ENCODE assay signal across 8 cellular contexts in the genomic region with DNA sequence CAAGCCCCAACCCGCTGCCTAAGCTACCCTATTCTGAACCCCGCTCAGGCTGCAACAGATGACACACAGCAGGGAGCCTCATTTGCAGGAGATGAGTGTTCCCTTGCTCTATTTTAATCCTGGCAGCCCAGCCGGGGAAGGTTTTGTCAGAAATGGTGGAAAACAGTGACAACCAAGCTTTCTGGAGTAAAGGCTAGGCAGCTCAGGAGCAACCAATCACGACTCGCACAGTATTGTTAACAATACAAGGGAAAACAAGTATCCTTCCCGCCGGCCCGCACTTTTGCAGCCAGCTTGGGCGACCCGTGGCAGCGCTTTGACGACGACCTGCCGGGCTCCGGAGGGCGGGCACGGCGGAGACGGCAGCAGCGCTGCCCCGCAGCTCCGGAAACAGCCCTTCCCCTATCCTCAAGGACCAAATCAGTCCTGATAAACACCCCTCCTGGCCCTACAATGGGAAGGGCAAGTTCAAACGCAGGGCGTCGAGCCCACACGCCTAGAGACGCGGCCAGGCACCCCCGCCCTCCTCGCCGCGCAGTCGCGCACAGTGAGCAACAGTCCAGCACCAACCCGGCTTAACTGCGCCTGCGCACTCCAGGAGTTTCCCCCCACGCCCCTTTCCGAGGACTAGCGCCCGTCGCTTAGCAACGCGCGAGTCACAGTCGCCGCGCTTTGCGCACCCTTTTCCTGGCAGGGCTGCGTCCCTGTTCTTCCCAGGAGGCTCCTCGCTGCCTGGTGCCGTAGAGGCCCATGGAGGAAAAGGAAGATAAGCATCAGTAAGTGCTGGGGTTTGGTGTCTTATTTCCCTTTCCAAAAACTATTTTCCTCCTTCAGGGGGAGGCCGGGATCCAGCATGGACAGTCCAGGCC.
A peak's percentile ranks its signal among the peaks of the same experiment; 100 is the strongest.
DNase-seq lines count a peak whose midpoint lies in the region; ATAC-seq and TF ChIP-seq lines count a peak whose summit lies in the region.

No MANE protein-coding gene starts in this region.

- peak; percentile 95 for ATAC-seq in GM23338
- peak; percentile 88 to 92 for ATAC-seq in naive B cell (ENCODE audit: low read depth in 2 of 2)

- peaks cover 28% of the 10 kb centered on the region for H3K27me3 Mint-ChIP-seq in GM23338 (ENCODE audit: insufficient read depth, low read depth, poor library complexity)
- H3K27me3 Mint-ChIP-seq in activated T-helper 2 cell treated with anti-CD3 and anti-CD28 coated beads, Interferon-gamma antibody, Interleukin-2, Interleukin-4, amounts not matched to agents 10 μg/mL and 5 μg/mL and 100 μg/mL, durations not matched to agents 14 hours and 24 hours and 36 hours (ENCODE audit: low read depth) = peaks cover 28% of the 10 kb centered on the region
- H3K27me3 Mint-ChIP-seq in naive B cell = peaks cover 10 to 21% (median 21%) of the 10 kb centered on the region in 3 donors

- H3K4me2 ChIP-seq in GM23338 (peak overlapping the region; percentile 86), fibroblast of lung (ENCODE audit: extremely low read depth, insufficient read depth, low read length) (peak overlapping the region; percentile 73)

- H3K27ac ChIP-seq in GM23338 (ENCODE audit: low read depth) (no peak overlapping the region), fibroblast of lung (ENCODE audit: insufficient read depth, low read length) (peak overlapping the region; percentile 81)

- H2AFZ ChIP-seq in GM23338 (peak overlapping the region; percentile 85), fibroblast of lung (ENCODE audit: low read length) (peak overlapping the region; percentile 79)

- TF ChIP-seq CTCF in GM23338 (conservative IDR thresholded peaks at IDR 0.05; ENCODE audit: low read depth in 2 of 2) (no peak), fibroblast of lung (conservative IDR thresholded peaks at IDR 0.05 in 1 of 2, IDR thresholded peaks at IDR 0.05 in 1 of 2; ENCODE audit: low read depth in 1 of 2, low read length in 2 of 2) (no peak)

- H3F3A ChIP-seq in GM23338 (replicated peaks; ENCODE audit: low read depth) = no peaks in the 10 kb centered on the region; the same call in 1 of the 2 replicates

- peaks cover 11% of the 10 kb centered on the region for H3K4me1 Mint-ChIP-seq in GM23338
- H3K4me1 Mint-ChIP-seq in activated T-helper 2 cell treated with anti-CD3 and anti-CD28 coated beads, Interferon-gamma antibody, Interleukin-2, Interleukin-4, amounts not matched to agents 10 μg/mL and 5 μg/mL and 100 μg/mL, durations not matched to agents 14 hours and 24 hours and 36 hours (ENCODE audit: low read depth) = peaks cover 16% of the 10 kb centered on the region
- peaks cover 11 to 18% (median 13%) of the 10 kb centered on the region in 3 donors for H3K4me1 Mint-ChIP-seq in naive B cell

- H3K9me3 Mint-ChIP-seq in GM23338 (peaks cover 12% of the 10 kb centered on the region; the same call in 2 of the 3 replicates), naive B cell (peaks cover 0 to 8% (median 3%) of the 10 kb centered on the region in 7 donors)
- H3K9me3 Mint-ChIP-seq in activated T-helper 2 cell treated with anti-CD3 and anti-CD28 coated beads, Interferon-gamma antibody, Interleukin-2, Interleukin-4, amounts not matched to agents 10 μg/mL and 5 μg/mL and 100 μg/mL, durations not matched to agents 14 hours and 24 hours and 36 hours = no peaks in the 10 kb centered on the region

- H3K9me2 ChIP-seq in GM23338 (ENCODE audit: insufficient read depth) = no peaks in the 10 kb centered on the region

- peak overlapping the region; percentile 68 for H3K9ac ChIP-seq in fibroblast of lung (ENCODE audit: insufficient read depth, low read length)

- H3K36me3 Mint-ChIP-seq in GM23338 (ENCODE audit: low read depth) (no peaks in the 10 kb centered on the region), naive B cell (no peaks in the 10 kb centered on the region)
- H3K36me3 Mint-ChIP-seq in activated T-helper 2 cell treated with anti-CD3 and anti-CD28 coated beads, Interferon-gamma antibody, Interleukin-2, Interleukin-4, amounts not matched to agents 10 μg/mL and 5 μg/mL and 100 μg/mL, durations not matched to agents 14 hours and 24 hours and 36 hours (ENCODE audit: low read depth) = no peaks in the 10 kb centered on the region

- H4K20me1 ChIP-seq in GM23338 (replicated peaks; ENCODE audit: insufficient read depth) = no peaks in the 10 kb centered on the region
- H4K20me1 ChIP-seq in fibroblast of lung (ENCODE audit: control insufficient read depth, extremely low read depth, insufficient read depth, low read length) = no peaks in the 10 kb centered on the region

- H3K27me3 ChIP-seq in GM23338 (ENCODE audit: insufficient read depth) (peaks cover 20% of the 10 kb centered on the region), fibroblast of lung (ENCODE audit: control insufficient read depth, insufficient read depth, low read length) (no peaks in the 10 kb centered on the region)

- peak; percentile 95 for DNase-seq in DMS79 (lab: John Stamatoyannopoulos, UW)
- DNase-seq in GM23338 (ENCODE audit: low spot score) = peak; percentile 98
- peak; percentile 90 to 91 for DNase-seq in Kasumi-1 (lab: John Stamatoyannopoulos, UW)
- DNase-seq in RPMI7951 (ENCODE audit: low read depth) = peak; percentile 97
- peak; percentile 85 for DNase-seq in activated T-helper 2 cell treated with anti-CD3 and anti-CD28 coated beads, Interferon-gamma antibody, Interleukin-2, Interleukin-4, amounts not matched to agents 10 μg/mL and 5 μg/mL and 100 μg/mL, durations not matched to agents 14 hours and 24 hours and 36 hours (ENCODE audit: low spot score)
- DNase-seq in fibroblast of lung (ENCODE audit: low read depth in 2 of 2) = peak; percentile 90 to 94
- peak; percentile 79 for DNase-seq in naive B cell
- peak; percentile 77 to 89 for DNase-seq in stimulated activated CD8-positive, alpha-beta memory T cell treated with anti-CD3 and anti-CD28 coated beads, Interleukin-7, amount 100 ng/mL, for 48 hours (ENCODE audit: extremely low read depth in 1 of 2, low read depth in 1 of 2)

- H3K4me3 Mint-ChIP-seq in GM23338 = peak overlapping the region; percentile 79
- peak overlapping the region; percentile 72 for H3K4me3 Mint-ChIP-seq in activated T-helper 2 cell treated with anti-CD3 and anti-CD28 coated beads, Interferon-gamma antibody, Interleukin-2, Interleukin-4, amounts not matched to agents 10 μg/mL and 5 μg/mL and 100 μg/mL, durations not matched to agents 14 hours and 24 hours and 36 hours (ENCODE audit: low read depth)
- peak overlapping the region; percentile 85 to 95 (median 92) for H3K4me3 Mint-ChIP-seq in naive B cell

- H3K79me2 ChIP-seq in GM23338 (replicated peaks; ENCODE audit: insufficient read depth) (no peaks in the 10 kb centered on the region), fibroblast of lung (ENCODE audit: control insufficient read depth, insufficient read depth, low read length) (no peaks in the 10 kb centered on the region)

- H3K4me1 ChIP-seq in GM23338 (ENCODE audit: insufficient read depth) (peaks cover 8% of the 10 kb centered on the region), fibroblast of lung (ENCODE audit: control insufficient read depth, extremely low read depth, insufficient read depth, low read length) (peaks cover 16% of the 10 kb centered on the region)

- H3K4me3 ChIP-seq in GM23338 = peak overlapping the region; percentile 69
- H3K4me3 ChIP-seq in fibroblast of lung (replicated peaks in 1 of 4; ENCODE audit: control extremely low read depth in 1 of 4, insufficient read depth in 1 of 4, low read depth in 3 of 4, low read length in 4 of 4) = peak overlapping the region; percentile 47 to 75 (median 60)

- intact Hi-C loops in activated T-helper 2 cell treated with anti-CD3 and anti-CD28 coated beads, Interferon-gamma antibody, Interleukin-2, Interleukin-4, amounts not matched to agents 10 μg/mL and 5 μg/mL and 100 μg/mL, durations not matched to agents 14 hours and 24 hours and 36 hours (cut with micrococcal nuclease) = loop anchor here (2.0 kb wide), 1 partner anchor 392 kb away; a partner anchor contains a TSS

- H3K9me3 ChIP-seq in fibroblast of lung (ENCODE audit: control insufficient read depth, insufficient read depth, low read depth, low read length) = no peaks in the 10 kb centered on the region

- H3K36me3 ChIP-seq in GM23338 (ENCODE audit: insufficient read depth) (no peaks in the 10 kb centered on the region), fibroblast of lung (ENCODE audit: control insufficient read depth, insufficient read depth, low read length) (no peaks in the 10 kb centered on the region)

- H3K27ac Mint-ChIP-seq in GM23338 (no peak overlapping the region), naive B cell (peak overlapping the region; percentile 80 to 98 (median 90))
- H3K27ac Mint-ChIP-seq in activated T-helper 2 cell treated with anti-CD3 and anti-CD28 coated beads, Interferon-gamma antibody, Interleukin-2, Interleukin-4, amounts not matched to agents 10 μg/mL and 5 μg/mL and 100 μg/mL, durations not matched to agents 14 hours and 24 hours and 36 hours = no peak overlapping the region

TF ChIP-seq in GM23338, 12 proteins besides CTCF, POLR2A, EP300 and RAD21 (continues in another document):
- no peak for TF ChIP-seq ZNF331 (CRISPR knock-in tag; IDR thresholded peaks at IDR 0.05; ENCODE audit: low read depth)
- TF ChIP-seq, protein P1, sequence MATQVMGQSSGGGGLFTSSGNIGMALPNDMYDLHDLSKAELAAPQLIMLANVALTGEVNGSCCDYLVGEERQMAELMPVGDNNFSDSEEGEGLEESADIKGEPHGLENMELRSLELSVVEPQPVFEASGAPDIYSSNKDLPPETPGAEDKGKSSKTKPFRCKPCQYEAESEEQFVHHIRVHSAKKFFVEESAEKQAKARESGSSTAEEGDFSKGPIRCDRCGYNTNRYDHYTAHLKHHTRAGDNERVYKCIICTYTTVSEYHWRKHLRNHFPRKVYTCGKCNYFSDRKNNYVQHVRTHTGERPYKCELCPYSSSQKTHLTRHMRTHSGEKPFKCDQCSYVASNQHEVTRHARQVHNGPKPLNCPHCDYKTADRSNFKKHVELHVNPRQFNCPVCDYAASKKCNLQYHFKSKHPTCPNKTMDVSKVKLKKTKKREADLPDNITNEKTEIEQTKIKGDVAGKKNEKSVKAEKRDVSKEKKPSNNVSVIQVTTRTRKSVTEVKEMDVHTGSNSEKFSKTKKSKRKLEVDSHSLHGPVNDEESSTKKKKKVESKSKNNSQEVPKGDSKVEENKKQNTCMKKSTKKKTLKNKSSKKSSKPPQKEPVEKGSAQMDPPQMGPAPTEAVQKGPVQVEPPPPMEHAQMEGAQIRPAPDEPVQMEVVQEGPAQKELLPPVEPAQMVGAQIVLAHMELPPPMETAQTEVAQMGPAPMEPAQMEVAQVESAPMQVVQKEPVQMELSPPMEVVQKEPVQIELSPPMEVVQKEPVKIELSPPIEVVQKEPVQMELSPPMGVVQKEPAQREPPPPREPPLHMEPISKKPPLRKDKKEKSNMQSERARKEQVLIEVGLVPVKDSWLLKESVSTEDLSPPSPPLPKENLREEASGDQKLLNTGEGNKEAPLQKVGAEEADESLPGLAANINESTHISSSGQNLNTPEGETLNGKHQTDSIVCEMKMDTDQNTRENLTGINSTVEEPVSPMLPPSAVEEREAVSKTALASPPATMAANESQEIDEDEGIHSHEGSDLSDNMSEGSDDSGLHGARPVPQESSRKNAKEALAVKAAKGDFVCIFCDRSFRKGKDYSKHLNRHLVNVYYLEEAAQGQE (IDR thresholded peaks at IDR 0.05; ENCODE audit: unreplicated experiment) = no peak

Comparison
In these comparisons a context has a peak if more than half of its experiments do, and no peak if none do; other contexts are left out.
1. H3K27ac Mint-ChIP-seq: peak in naive B cell (6 of 6); none in GM23338 (single experiment) and activated T-helper 2 cell treated with anti-CD3 and anti-CD28 coated beads, Interferon-gamma antibody, Interleukin-2, Interleukin-4, amounts not matched to agents 10 μg/mL and 5 μg/mL and 100 μg/mL, durations not matched to agents 14 hours and 24 hours and 36 hours (single experiment).
2. Peak in every context shown above with its lines, with median percentiles within 50 percentile points of each other: DNase-seq and H3K4me3 Mint-ChIP-seq.